Comparison of ENCODE assay signal across 23 cellular contexts in the genomic region with DNA sequence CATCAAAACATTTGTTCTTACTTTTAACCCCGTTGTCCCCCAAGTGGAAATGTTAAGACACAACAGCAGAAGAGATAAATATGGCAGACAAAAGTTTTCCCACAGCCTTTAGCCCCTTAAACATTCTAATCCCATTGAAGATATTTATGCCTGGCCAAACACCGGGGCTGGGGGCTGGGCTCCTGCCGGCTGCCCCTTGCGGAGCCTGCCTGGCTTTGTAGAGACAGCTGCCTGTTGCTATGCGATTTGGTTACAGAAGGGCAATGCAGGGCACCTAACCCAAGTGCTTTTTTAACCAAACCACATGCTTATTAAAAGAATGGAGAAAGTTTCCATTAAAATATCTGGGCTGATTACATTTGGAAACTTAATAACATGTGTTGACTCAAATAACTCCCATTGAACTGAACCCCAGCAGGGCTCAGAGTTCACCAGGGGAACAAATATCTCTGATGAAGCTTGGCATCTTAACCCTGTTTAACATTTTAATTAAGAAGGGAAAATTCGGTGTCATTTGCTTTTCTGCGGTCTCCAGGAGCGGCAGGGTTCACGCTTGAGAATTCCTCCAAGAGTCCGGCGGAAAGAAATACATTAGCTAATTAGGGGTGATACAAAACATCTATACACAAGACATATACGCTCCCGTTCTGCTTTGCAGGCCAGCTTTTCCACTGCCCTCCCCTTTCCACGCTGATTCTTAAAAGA.
DNase-seq lines count a peak whose midpoint lies in the region; ATAC-seq and TF ChIP-seq lines count a peak whose summit lies in the region.
"Had no signal": no experiment of that assay in that cellular context is flagged by ENCODE, and none has a peak within 500 bp of the region (broad histone marks: within the 10 kb centered on the region; RNA-seq: fewer than 3 reads in every experiment).

No MANE protein-coding gene starts in this region.

- H3K9me3 Mint-ChIP-seq in neural crest cell = peaks cover 6% of the 10 kb centered on the region
- H3K9me3 Mint-ChIP-seq: activated T-helper 1 cell treated with anti-CD3 and anti-CD28 coated beads, Interleukin-12 subunit alpha, Interleukin-12 subunit beta, Interleukin-2, Interleukin-4 antibody, amounts not matched to agents 30 ng/mL and 10 ng/mL and 1 ng/mL, durations not matched to agents 14 hours and 24 hours and 36 hours had no signal

- DNase-seq in left ventricle myocardium inferior (no peak), cardiac septum (ENCODE audit: low spot score) (no peak), ecto neural progenitor cell (ENCODE audit: low spot score) (peak; percentile 78), neural crest cell (ENCODE audit: low read depth, low spot score) (no peak), CD1c-positive myeloid dendritic cell (ENCODE audit: extremely low spot score) (no peak), stomach (no peak), GM10248 (ENCODE audit: extremely low spot score) (no peak)
- DNase-seq: activated CD4-positive, alpha-beta T cell treated with anti-CD3 and anti-CD28 coated beads for 4 hours; activated CD8-positive, alpha-beta memory T cell treated with anti-CD3 and anti-CD28 coated beads, Interleukin-2, amount 10 ng/mL, durations not matched to agents 7 days and 5 days; Caco-2; Kasumi-1; NCI-H1092; NCI-H2081 treated with DMSO at 0.1 percent for 48 hours; NCI-H510A treated with DMSO at 0.1 percent for 48 hours; posterior cingulate gyrus; stimulated activated naive CD4-positive, alpha-beta T cell treated with Interleukin-2 at 50 U/mL for 16 hours; SW 1271; transverse colon had no signal

- 55 to 64% (median 62%) methylated on average over 14 of the region's 14 CpGs for WGBS in stomach, 5 donors

- no peak overlapping the region for H3K4me3 ChIP-seq in left ventricle myocardium inferior
- H3K4me3 ChIP-seq in stomach = no peak overlapping the region
- H3K4me3 ChIP-seq: coronary artery, transverse colon had no signal

- H3K27me3 Mint-ChIP-seq in neural crest cell (ENCODE audit: low read depth) = no peaks in the 10 kb centered on the region

- POLR2A ChIA-PET in GM10248 (lab: Yijun Ruan, JAX) = no interaction called here

- CTCF ChIA-PET in GM10248 (lab: Yijun Ruan, JAX) = interaction anchor here (0.9 to 1.1 kb wide), 2 partner anchors 17 to 558 kb away, joined by 3 to 4 read pairs; no protein-coding TSS in a partner anchor

- H3K27me3 ChIP-seq in left ventricle myocardium inferior (ENCODE audit: low read depth) (peaks cover 63% of the 10 kb centered on the region), stomach (peaks cover 0 to 23% (median 6%) of the 10 kb centered on the region in 3 donors)

- H3K36me3 ChIP-seq in left ventricle myocardium inferior (no peaks in the 10 kb centered on the region), stomach (no peaks in the 10 kb centered on the region)
- H3K36me3 ChIP-seq: transverse colon had no signal

- H3K4me1 Mint-ChIP-seq in neural crest cell = peaks cover 42% of the 10 kb centered on the region
- H3K4me1 Mint-ChIP-seq: activated CD8-positive, alpha-beta memory T cell treated with anti-CD3 and anti-CD28 coated beads, Interleukin-2, amount 10 ng/mL, durations not matched to agents 7 days and 5 days had no signal

- peak overlapping the region; percentile 68 for H3K27ac ChIP-seq in left ventricle myocardium inferior (replicated peaks)
- H3K27ac ChIP-seq in stomach = no peak overlapping the region
- H3K27ac ChIP-seq: RWPE1, transverse colon had no signal

- H3K27ac Mint-ChIP-seq in neural crest cell (ENCODE audit: unreplicated experiment) = peak overlapping the region; percentile 71
- H3K27ac Mint-ChIP-seq: activated CD8-positive, alpha-beta memory T cell treated with anti-CD3 and anti-CD28 coated beads, Interleukin-2, amount 10 ng/mL, durations not matched to agents 7 days and 5 days; activated naive CD8-positive, alpha-beta T cell; activated T-helper 1 cell treated with anti-CD3 and anti-CD28 coated beads, Interleukin-12 subunit alpha, Interleukin-12 subunit beta, Interleukin-2, Interleukin-4 antibody, amounts not matched to agents 30 ng/mL and 10 ng/mL and 1 ng/mL, durations not matched to agents 14 hours and 24 hours and 36 hours had no signal

- H3K9me3 ChIP-seq in left ventricle myocardium inferior (replicated peaks) (peaks cover 5% of the 10 kb centered on the region), stomach (peaks cover 0 to 4% (median 0%) of the 10 kb centered on the region in 4 donors)
- H3K9me3 ChIP-seq: transverse colon had no signal

- peaks cover 6% of the 10 kb centered on the region for H3K36me3 Mint-ChIP-seq in neural crest cell (ENCODE audit: low read depth)
- H3K36me3 Mint-ChIP-seq: activated CD8-positive, alpha-beta memory T cell treated with anti-CD3 and anti-CD28 coated beads, Interleukin-2, amount 10 ng/mL, durations not matched to agents 7 days and 5 days; activated naive CD8-positive, alpha-beta T cell had no signal

- TF ChIP-seq EP300 in stomach (IDR thresholded peaks at IDR 0.05) = no peak

- no peaks in the 10 kb centered on the region for H3K4me1 ChIP-seq in left ventricle myocardium inferior
- no peaks in the 10 kb centered on the region for H3K4me1 ChIP-seq in stomach
- H3K4me1 ChIP-seq: Caco-2, transverse colon had no signal

- intact Hi-C loops in left ventricle myocardium inferior (cut with micrococcal nuclease) (no loop called here), cardiac septum (cut with DNase I) (no loop called here), stomach (cut with DNase I; ENCODE audit: low total_unique reads) (no loop called here)

- no peak for TF ChIP-seq POLR2A in stomach (IDR thresholded peaks at IDR 0.05)

- ATAC-seq in GM21390 (IDR thresholded peaks at IDR 0.05; ENCODE audit: unreplicated experiment) = no peak
- ATAC-seq: activated CD8-positive, alpha-beta memory T cell treated with anti-CD3 and anti-CD28 coated beads, Interleukin-2, amount 10 ng/mL, durations not matched to agents 7 days and 5 days had no signal

- no peak for TF ChIP-seq CTCF in left ventricle myocardium inferior (IDR thresholded peaks at IDR 0.05; ENCODE audit: borderline replicate concordance)
- no peak for TF ChIP-seq CTCF in neural crest cell (conservative IDR thresholded peaks at IDR 0.05)
- no peak for TF ChIP-seq CTCF in stomach (IDR thresholded peaks at IDR 0.05)
- TF ChIP-seq CTCF in GM10248 (IDR thresholded peaks at IDR 0.05; ENCODE audit: control extremely low read depth, extremely low read depth, low read depth, missing control alignments) = no peak

- H3K4me3 Mint-ChIP-seq in neural crest cell = peak overlapping the region; percentile 45
- H3K4me3 Mint-ChIP-seq: activated CD8-positive, alpha-beta memory T cell treated with anti-CD3 and anti-CD28 coated beads, Interleukin-2, amount 10 ng/mL, durations not matched to agents 7 days and 5 days; activated naive CD8-positive, alpha-beta T cell; activated T-helper 1 cell treated with anti-CD3 and anti-CD28 coated beads, Interleukin-12 subunit alpha, Interleukin-12 subunit beta, Interleukin-2, Interleukin-4 antibody, amounts not matched to agents 30 ng/mL and 10 ng/mL and 1 ng/mL, durations not matched to agents 14 hours and 24 hours and 36 hours had no signal
